16 cellular contexts compared by ENCODE assay signal in the genomic region with DNA sequence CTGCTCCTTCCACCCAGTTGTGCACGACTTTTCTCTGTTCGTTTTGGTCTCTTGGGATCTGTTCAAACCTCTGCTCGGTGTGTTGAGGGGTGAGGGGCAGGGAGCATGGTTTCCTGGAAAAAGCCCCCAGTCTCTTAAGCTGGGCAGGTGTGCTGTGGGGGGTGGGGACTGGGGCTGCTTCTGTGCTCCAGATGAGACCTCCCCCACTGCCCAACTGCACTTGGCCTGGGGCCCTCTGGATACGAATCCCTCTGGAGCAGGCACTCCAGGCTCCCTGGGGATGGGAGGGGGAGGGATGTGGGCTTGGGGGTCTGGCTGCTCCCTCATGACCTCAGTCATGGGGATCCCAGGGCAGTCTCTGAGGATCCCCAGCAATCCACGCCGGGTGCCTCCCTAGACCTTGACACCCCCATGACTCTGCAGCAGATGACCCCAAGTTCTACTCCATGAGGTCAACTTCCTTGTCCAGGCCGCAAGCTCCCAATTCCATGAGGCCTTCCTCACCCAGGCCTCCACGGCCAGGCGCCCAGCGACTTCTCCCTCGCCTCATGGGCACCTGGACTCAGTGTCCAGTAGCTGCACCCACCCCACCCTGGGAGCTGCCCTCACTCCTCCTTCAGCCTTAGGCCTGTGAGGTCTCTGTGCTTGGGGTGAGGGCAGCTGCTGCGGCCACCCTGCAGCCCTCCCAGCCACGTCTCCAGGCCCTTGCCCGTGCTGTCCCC. TPM values are rescaled to one million over a fixed set of nuclear protein-coding genes. Genes with fewer than 3 reads are reported as not detected.
A peak's percentile ranks its signal among the peaks of the same experiment; 100 is the strongest.
DNase-seq lines count a peak whose midpoint lies in the region; ATAC-seq and TF ChIP-seq lines count a peak whose summit lies in the region.
"Had no signal": no experiment of that assay in that cellular context is flagged by ENCODE, and none has a peak within 500 bp of the region (broad histone marks: within the 10 kb centered on the region; RNA-seq: fewer than 3 reads in every experiment).

No MANE protein-coding gene starts in this region.

- no peak overlapping the region for H3K27ac Mint-ChIP-seq in osteocyte (ENCODE audit: unreplicated experiment)

- H3K4me3 ChIP-seq in SK-N-MC: no peak overlapping the region

- no peaks in the 10 kb centered on the region for H3K9me3 ChIP-seq in SK-N-MC (ENCODE audit: low read depth, low read length)

- no peak overlapping the region for H3K9ac ChIP-seq in SK-N-MC (ENCODE audit: insufficient read length)

- H3K4me1 Mint-ChIP-seq in osteocyte (ENCODE audit: unreplicated experiment): peaks cover 20% of the 10 kb centered on the region

- in situ Hi-C loops in GM13976 (cut with MboI; ENCODE audit: low sequenced_read_pairs, unreplicated experiment): loop anchor here (10.0 kb wide), 1 partner anchor 119 kb away; no protein-coding TSS in a partner anchor

- peak; percentile 40 for DNase-seq in activated CD8-positive, alpha-beta memory T cell treated with anti-CD3 and anti-CD28 coated beads for 24 hours
- DNase-seq in activated CD8-positive, alpha-beta memory T cell treated with anti-CD3 and anti-CD28 coated beads, Interleukin-2, amount 50 U/mL, for 48 hours: no peak
- peak; percentile 24 for DNase-seq in GM13976 (ENCODE audit: low spot score)
- no peak for DNase-seq in SK-N-MC (ENCODE audit: low read depth, low spot score)
- DNase-seq in osteocyte (ENCODE audit: extremely low spot score, unreplicated experiment): peak; percentile 82
- DNase-seq in stimulated activated CD8-positive, alpha-beta memory T cell treated with anti-CD3 and anti-CD28 coated beads, Interleukin-4, amount 100 ng/mL, for 48 hours: no peak
- DNase-seq: CD4-positive, CD25-positive, alpha-beta regulatory T cell; DMS79; GOT3; Kasumi-1; NCI-H1436; NCI-H2107; NCI-H226; NCI-H526 treated with DMSO at 0.1 percent for 48 hours had no signal

- no peak for TF ChIP-seq CTCF in GM13976 (IDR thresholded peaks at IDR 0.05; ENCODE audit: borderline replicate concordance, control extremely low read depth, extremely low read depth, insufficient read depth, missing control alignments)
- no peak for TF ChIP-seq CTCF in osteocyte (IDR thresholded peaks at IDR 0.05)

- ATAC-seq in HG03469 (IDR thresholded peaks at IDR 0.05; ENCODE audit: unreplicated experiment) (no peak), GM18867 (IDR thresholded peaks at IDR 0.05; ENCODE audit: unreplicated experiment) (no peak)

- H3K36me3 ChIP-seq in SK-N-MC (ENCODE audit: insufficient read depth, low read length): no peaks in the 10 kb centered on the region; the same call in 1 of the 2 replicates

- H3K9me3 Mint-ChIP-seq in osteocyte (ENCODE audit: unreplicated experiment): no peaks in the 10 kb centered on the region
- H3K9me3 Mint-ChIP-seq: CD4-positive, CD25-positive, alpha-beta regulatory T cell had no signal

- no peaks in the 10 kb centered on the region for H3K27me3 Mint-ChIP-seq in osteocyte (ENCODE audit: unreplicated experiment)

- no peak overlapping the region for H3K4me3 Mint-ChIP-seq in osteocyte (ENCODE audit: unreplicated experiment)
- H3K4me3 Mint-ChIP-seq: CD4-positive, CD25-positive, alpha-beta regulatory T cell had no signal

- peaks cover 7% of the 10 kb centered on the region for H3K36me3 Mint-ChIP-seq in osteocyte (ENCODE audit: unreplicated experiment)

- H3K27ac ChIP-seq in SK-N-MC: peak overlapping the region; percentile 81

RNA-seq across cellular contexts. Expression of gene AHRR, which starts 5.9 kb away (rescaled TPM):
- 54.9 and 55.8 TPM in 2 replicates for total RNA-seq in osteocyte

RNA-seq across cellular contexts. Expression of gene PDCD6, which starts 44.2 kb away (rescaled TPM):
- total RNA-seq in osteocyte: 94.7 and 106 TPM in 2 replicates

Comparison
In these comparisons a context has a peak if more than half of its experiments do, and no peak if none do; other contexts are left out.
1. DNase-seq: peak in activated CD8-positive, alpha-beta memory T cell treated with anti-CD3 and anti-CD28 coated beads for 24 hours (single experiment), GM13976 (single experiment) and osteocyte (single experiment); none in activated CD8-positive, alpha-beta memory T cell treated with anti-CD3 and anti-CD28 coated beads, Interleukin-2, amount 50 U/mL, for 48 hours (single experiment), SK-N-MC (single experiment) and stimulated activated CD8-positive, alpha-beta memory T cell treated with anti-CD3 and anti-CD28 coated beads, Interleukin-4, amount 100 ng/mL, for 48 hours (single experiment).